In genomic region chr2:188245230-188245629, GRCh38 we compare ENCODE assay signal across 17 cellular contexts.
"Had no signal": no experiment of that assay in that cellular context is flagged by ENCODE, and none has a peak within 500 bp of the region (broad histone marks: within the 10 kb centered on the region; RNA-seq: fewer than 3 reads in every experiment).

No MANE protein-coding gene starts in this region.

- H3K36me3 Mint-ChIP-seq: immature natural killer cell, neural progenitor cell had no signal

- H3K27ac Mint-ChIP-seq: activated T-helper 1 cell treated with anti-CD3 and anti-CD28 coated beads, Interleukin-12 subunit alpha, Interleukin-12 subunit beta, Interleukin-2, Interleukin-4 antibody, amounts not matched to agents 30 ng/mL and 10 ng/mL and 1 ng/mL, durations not matched to agents 14 hours and 24 hours and 36 hours; immature natural killer cell; neural progenitor cell; T-helper 2 cell treated with Interferon-gamma antibody and Interleukin-4, amounts not matched to agents 5 μg/mL and 100 μg/mL, for 36 hours had no signal

- H3K27me3 ChIP-seq: dorsolateral prefrontal cortex, esophagus muscularis mucosa, neural progenitor cell, ovary, sigmoid colon, spleen, stomach, testis had no signal

- H3K9me3 Mint-ChIP-seq: activated T-helper 1 cell treated with anti-CD3 and anti-CD28 coated beads, Interleukin-12 subunit alpha, Interleukin-12 subunit beta, Interleukin-2, Interleukin-4 antibody, amounts not matched to agents 30 ng/mL and 10 ng/mL and 1 ng/mL, durations not matched to agents 14 hours and 24 hours and 36 hours; neural progenitor cell had no signal

- H3K9me3 ChIP-seq: esophagus muscularis mucosa, lower lobe of right lung, spleen, stomach, testis had no signal

- H3K4me3 ChIP-seq: dorsolateral prefrontal cortex, esophagus muscularis mucosa, lower lobe of right lung, neural progenitor cell, ovary, sigmoid colon, spleen, stomach, testis had no signal

- DNase-seq: activated CD4-positive, alpha-beta T cell treated with anti-CD3 and anti-CD28 coated beads, Interleukin-2, amount 50 U/mL, for 1 hour; activated naive CD4-positive, alpha-beta T cell treated with Interleukin-2 at 50 U/mL for 16 hours; aorta; dorsolateral prefrontal cortex; glutamatergic neuron; immature natural killer cell; lower lobe of right lung; ovary; sigmoid colon; spleen; stomach; SW 1271; testis had no signal

- H3K4me1 Mint-ChIP-seq: immature natural killer cell, neural progenitor cell had no signal

- H3K27ac ChIP-seq: dorsolateral prefrontal cortex, esophagus muscularis mucosa, lower lobe of right lung, neural progenitor cell, ovary, sigmoid colon, spleen, stomach, testis had no signal

- H3K36me3 ChIP-seq: esophagus muscularis mucosa, lower lobe of right lung, neural progenitor cell, ovary, sigmoid colon, spleen, stomach had no signal

- H3K4me1 ChIP-seq: esophagus muscularis mucosa, lower lobe of right lung, neural progenitor cell, sigmoid colon, spleen, stomach, testis had no signal

- H3K4me3 Mint-ChIP-seq: activated T-helper 1 cell treated with anti-CD3 and anti-CD28 coated beads, Interleukin-12 subunit alpha, Interleukin-12 subunit beta, Interleukin-2, Interleukin-4 antibody, amounts not matched to agents 30 ng/mL and 10 ng/mL and 1 ng/mL, durations not matched to agents 14 hours and 24 hours and 36 hours; immature natural killer cell; neural progenitor cell; T-helper 2 cell treated with Interferon-gamma antibody and Interleukin-4, amounts not matched to agents 5 μg/mL and 100 μg/mL, for 36 hours had no signal

- ATAC-seq: lower lobe of right lung had no signal
